ENCODE assay signal across 19 cellular contexts in genomic region chr10:20443094-20443493, GRCh38.
DNase-seq lines count a peak whose midpoint lies in the region; ATAC-seq and TF ChIP-seq lines count a peak whose summit lies in the region.
"Had no signal": no experiment of that assay in that cellular context is flagged by ENCODE, and none has a peak within 500 bp of the region (broad histone marks: within the 10 kb centered on the region; RNA-seq: fewer than 3 reads in every experiment).

No MANE protein-coding gene starts in this region.

- peaks cover 7% of the 10 kb centered on the region for H3K9me3 Mint-ChIP-seq in activated CD8-positive, alpha-beta T cell treated with anti-CD3 and anti-CD28 coated beads for 36 hours

- H3K27me3 Mint-ChIP-seq in activated CD8-positive, alpha-beta T cell treated with anti-CD3 and anti-CD28 coated beads for 36 hours, result no peaks in the 10 kb centered on the region
- H3K27me3 Mint-ChIP-seq: CD4-positive, CD25-positive, alpha-beta regulatory T cell; IgD-negative memory B cell had no signal

- no peak overlapping the region for H3K27ac Mint-ChIP-seq in activated CD8-positive, alpha-beta T cell treated with anti-CD3 and anti-CD28 coated beads for 36 hours
- H3K27ac Mint-ChIP-seq: CD4-positive, CD25-positive, alpha-beta regulatory T cell; IgD-negative memory B cell had no signal

- CTCF ChIA-PET in A673 (lab: Charles Lee), result no interaction called here
- CTCF ChIA-PET in activated CD8-positive, alpha-beta T cell treated with anti-CD3 and anti-CD28 coated beads for 36 hours (lab: Charles Lee), result no interaction called here

- no peaks in the 10 kb centered on the region for H3K4me1 Mint-ChIP-seq in activated CD8-positive, alpha-beta T cell treated with anti-CD3 and anti-CD28 coated beads for 36 hours (ENCODE audit: low read depth)
- H3K4me1 Mint-ChIP-seq: CD4-positive, CD25-positive, alpha-beta regulatory T cell; IgD-negative memory B cell had no signal

- H3K36me3 ChIP-seq in A673 (ENCODE audit: insufficient read depth, low read length, poor library complexity, severe bottlenecking), result no peaks in the 10 kb centered on the region

- no peak overlapping the region for H3K4me3 Mint-ChIP-seq in activated CD8-positive, alpha-beta T cell treated with anti-CD3 and anti-CD28 coated beads for 36 hours
- H3K4me3 Mint-ChIP-seq: CD4-positive, CD25-positive, alpha-beta regulatory T cell; IgD-negative memory B cell had no signal

- peaks cover 24% of the 10 kb centered on the region for H3K4me1 ChIP-seq in A673 (ENCODE audit: insufficient read depth, low read length, poor library complexity, severe bottlenecking)

- no peaks in the 10 kb centered on the region for H3K36me3 Mint-ChIP-seq in activated CD8-positive, alpha-beta T cell treated with anti-CD3 and anti-CD28 coated beads for 36 hours (ENCODE audit: low read depth)
- H3K36me3 Mint-ChIP-seq: CD4-positive, CD25-positive, alpha-beta regulatory T cell; IgD-negative memory B cell had no signal

- no peaks in the 10 kb centered on the region for H3K27me3 ChIP-seq in A673 (replicated peaks; ENCODE audit: insufficient read depth, low read depth, low read length, poor library complexity)

- intact Hi-C loops in A673 (cut with micrococcal nuclease; ENCODE audit: unreplicated experiment), result no loop called here
- intact Hi-C loops in left colon (cut with DNase I, micrococcal nuclease), result no loop called here
- intact Hi-C loops in activated CD8-positive, alpha-beta T cell treated with anti-CD3 and anti-CD28 coated beads for 36 hours (cut with micrococcal nuclease), result no loop called here

- ATAC-seq in HG02970 (IDR thresholded peaks at IDR 0.05; ENCODE audit: low FRiP score, unreplicated experiment) (no peak), left colon (no peak)
- ATAC-seq in activated CD8-positive, alpha-beta T cell treated with anti-CD3 and anti-CD28 coated beads for 36 hours, result no peak
- ATAC-seq: HCT116, SK-N-SH treated with all-trans-retinoic acid at 6 μM for 48 hours had no signal

- no TSS peak for BruUV-seq in A673 (replicated peaks; lab: Mats Ljungman, UMichigan)

- POLR2A ChIA-PET in A673 (lab: Charles Lee; ENCODE audit: low non-redundant PET), result no interaction called here
- POLR2A ChIA-PET in activated CD8-positive, alpha-beta T cell treated with anti-CD3 and anti-CD28 coated beads for 36 hours (lab: Charles Lee), result no interaction called here

- peak overlapping the region; percentile 5 for H3K27ac ChIP-seq in A673 (ENCODE audit: low read depth, low read length, poor library complexity, severe bottlenecking)
- H3K27ac ChIP-seq: PC-9, RWPE1 had no signal

- H3K9me3 ChIP-seq in A673 (ENCODE audit: low read depth, low read length, poor library complexity, severe bottlenecking), result no peaks in the 10 kb centered on the region

- H3K4me3 ChIP-seq in A673 (ENCODE audit: low read depth, low read length, poor library complexity, severe bottlenecking), result no peak overlapping the region
- H3K4me3 ChIP-seq: PC-9 had no signal

- peak; percentile 85 for DNase-seq in A673 (ENCODE audit: low spot score)
- peak; percentile 33 for DNase-seq in DMS153 treated with DMSO at 0.1 percent for 48 hours (lab: John Stamatoyannopoulos, UW; ENCODE audit: unreplicated experiment)
- DNase-seq in NCI-H146 treated with DMSO at 0.1 percent for 48 hours (lab: John Stamatoyannopoulos, UW; ENCODE audit: unreplicated experiment), result peak; percentile 92
- peak; percentile 35 for DNase-seq in NCI-H774 (lab: John Stamatoyannopoulos, UW)
- DNase-seq in left colon, result no peak
- no peak for DNase-seq in activated CD8-positive, alpha-beta T cell treated with anti-CD3 and anti-CD28 coated beads for 36 hours
- DNase-seq: CD4-positive, CD25-positive, alpha-beta regulatory T cell; GDM1; MV-4-11; NCI-H1694 treated with DMSO at 0.1 percent for 48 hours; NCI-H226; NCI-H524 treated with DMSO at 0.1 percent for 48 hours; PC-9; SHP77 treated with DMSO at 0.1 percent for 48 hours had no signal

- no peak for TF ChIP-seq CTCF in A673 (conservative IDR thresholded peaks at IDR 0.05; ENCODE audit: low read depth, low read length)
- TF ChIP-seq CTCF in activated CD8-positive, alpha-beta T cell treated with anti-CD3 and anti-CD28 coated beads for 36 hours (IDR thresholded peaks at IDR 0.05), result no peak

Comparison
In these comparisons a context has a peak if more than half of its experiments do, and no peak if none do; other contexts are left out.
1. DNase-seq: peak in A673 (single experiment), DMS153 treated with DMSO at 0.1 percent for 48 hours (single experiment), NCI-H146 treated with DMSO at 0.1 percent for 48 hours (single experiment) and NCI-H774 (single experiment); none in left colon (0 of 2) and activated CD8-positive, alpha-beta T cell treated with anti-CD3 and anti-CD28 coated beads for 36 hours (single experiment).